Comparison of ENCODE assay signal across 18 cellular contexts in genomic region chr17:15742051-15742795, GRCh38. TPM values are rescaled to one million over a fixed set of nuclear protein-coding genes. Genes with fewer than 3 reads are reported as not detected.
DNase-seq lines count a peak whose midpoint lies in the region; ATAC-seq and TF ChIP-seq lines count a peak whose summit lies in the region.
"Had no signal": no experiment of that assay in that cellular context is flagged by ENCODE, and none has a peak within 500 bp of the region (broad histone marks: within the 10 kb centered on the region; RNA-seq: fewer than 3 reads in every experiment).

No MANE protein-coding gene starts in this region.

- no peak overlapping the region for H4K8ac ChIP-seq in neuronal stem cell (ENCODE audit: low read depth, low read length)

- no CpG with 5 or more reads among the region's 15 CpGs for WGBS in neuronal stem cell (ENCODE audit: extremely low coverage in 2 of 2, insufficient read length in 2 of 2, insufficient replicate concordance in 1 of 2), 2 donors

- peaks cover 5% of the 10 kb centered on the region for H3K4me1 Mint-ChIP-seq in T-helper 17 cell
- H3K4me1 Mint-ChIP-seq: CD4-positive, CD25-positive, alpha-beta regulatory T cell; CD8-positive, alpha-beta memory T cell had no signal

- H3K27me3 ChIP-seq in neuronal stem cell (ENCODE audit: control insufficient read depth in 3 of 3, insufficient read depth in 3 of 3, low read depth in 1 of 3, low read length in 3 of 3): no peaks in the 10 kb centered on the region
- H3K27me3 ChIP-seq in effector memory CD4-positive, alpha-beta T cell (replicated peaks; ENCODE audit: control insufficient read depth, insufficient read depth, low read length, poor library complexity, severe bottlenecking): no peaks in the 10 kb centered on the region
- H3K27me3 ChIP-seq: BE2C had no signal

- H3K9me3 ChIP-seq in neuronal stem cell (replicated peaks in 1 of 2; ENCODE audit: control insufficient read depth in 2 of 2, insufficient read depth in 1 of 2, low read depth in 1 of 2, low read length in 2 of 2) (no peaks in the 10 kb centered on the region), T-helper 17 cell (ENCODE audit: control insufficient read depth, low read length, poor library complexity, severe bottlenecking) (no peaks in the 10 kb centered on the region)
- no peaks in the 10 kb centered on the region for H3K9me3 ChIP-seq in effector memory CD4-positive, alpha-beta T cell (ENCODE audit: control insufficient read depth, low read length)
- H3K9me3 ChIP-seq: BE2C, Caco-2 had no signal

- H2BK12ac ChIP-seq in neuronal stem cell (ENCODE audit: low read length): no peak overlapping the region

- H2BK15ac ChIP-seq in neuronal stem cell (ENCODE audit: low read length): no peak overlapping the region

- H3K36me3 Mint-ChIP-seq in T-helper 17 cell (ENCODE audit: low read depth): no peaks in the 10 kb centered on the region
- H3K36me3 Mint-ChIP-seq: CD4-positive, CD25-positive, alpha-beta regulatory T cell; CD8-positive, alpha-beta memory T cell; IgD-negative memory B cell had no signal

- H2BK120ac ChIP-seq in neuronal stem cell (ENCODE audit: low read depth, low read length): peak overlapping the region; percentile 47

- H3K79me1 ChIP-seq in neuronal stem cell (ENCODE audit: low read depth, low read length): peaks cover 3% of the 10 kb centered on the region

- DNase-seq in GM13976 (ENCODE audit: low spot score) (peak; percentile 15), dermis blood vessel endothelial cell (peak; percentile 12), germinal center (ENCODE audit: low spot score) (peak; percentile 1), neuronal stem cell (ENCODE audit: low spot score) (no peak), COLO829 (ENCODE audit: low spot score) (no peak), ACHN (no peak), T-helper 17 cell (no peak)
- DNase-seq in effector memory CD4-positive, alpha-beta T cell: no peak
- DNase-seq: 8988T; BE2C; C1 segment of cervical spinal cord; Caco-2; CD4-positive, CD25-positive, alpha-beta regulatory T cell; CD8-positive, alpha-beta memory T cell; KBM-7 had no signal

- H2AK5ac ChIP-seq in neuronal stem cell (ENCODE audit: low read depth, low read length): no peak overlapping the region

- peak overlapping the region; percentile 60 for H3K9ac ChIP-seq in neuronal stem cell (ENCODE audit: low read depth, low read length, poor library complexity)

- no peak overlapping the region for H3K27ac ChIP-seq in neuronal stem cell (replicated peaks; ENCODE audit: low read length)
- no peak overlapping the region for H3K27ac ChIP-seq in effector memory CD4-positive, alpha-beta T cell (ENCODE audit: insufficient read depth, low read length, poor library complexity, severe bottlenecking)

- no peak overlapping the region for H3K4me2 ChIP-seq in neuronal stem cell (ENCODE audit: insufficient read depth, low read length, poor library complexity, severe bottlenecking)

- no peak overlapping the region for H3K4me3 ChIP-seq in neuronal stem cell (ENCODE audit: low read length in 2 of 2)
- no peak overlapping the region for H3K4me3 ChIP-seq in effector memory CD4-positive, alpha-beta T cell (ENCODE audit: insufficient read depth, low read depth, low read length, poor library complexity, severe bottlenecking)

- no peak overlapping the region for H3K23ac ChIP-seq in neuronal stem cell (ENCODE audit: low read depth, low read length, poor library complexity)

- ATAC-seq in T-helper 17 cell: no peak
- ATAC-seq: HCT116, HepG2 had no signal

- H4K91ac ChIP-seq in neuronal stem cell (ENCODE audit: low read depth, low read length, poor library complexity): no peak overlapping the region

- no peak overlapping the region for H2AFZ ChIP-seq in neuronal stem cell (ENCODE audit: low read length)

- peaks cover 22% of the 10 kb centered on the region for H3K27me3 Mint-ChIP-seq in T-helper 17 cell
- H3K27me3 Mint-ChIP-seq: IgD-negative memory B cell had no signal

- peaks cover 0 to 9% of the 10 kb centered on the region in 2 donors for H3K4me1 ChIP-seq in neuronal stem cell (ENCODE audit: control insufficient read depth in 2 of 2, insufficient read depth in 1 of 2, low read depth in 1 of 2, low read length in 2 of 2)
- H3K4me1 ChIP-seq in effector memory CD4-positive, alpha-beta T cell (ENCODE audit: control insufficient read depth, insufficient read depth, low read length, poor library complexity, severe bottlenecking): no peaks in the 10 kb centered on the region
- H3K4me1 ChIP-seq: BE2C, Caco-2 had no signal

- H3K27ac Mint-ChIP-seq in T-helper 17 cell: no peak overlapping the region
- H3K27ac Mint-ChIP-seq: CD4-positive, CD25-positive, alpha-beta regulatory T cell; CD8-positive, alpha-beta memory T cell; IgD-negative memory B cell had no signal

- peak overlapping the region; percentile 11 for H3K4ac ChIP-seq in neuronal stem cell (ENCODE audit: low read length)

- no peak overlapping the region for H3K4me3 Mint-ChIP-seq in T-helper 17 cell
- H3K4me3 Mint-ChIP-seq: CD4-positive, CD25-positive, alpha-beta regulatory T cell; CD8-positive, alpha-beta memory T cell had no signal

- in situ Hi-C loops in GM13976 (cut with MboI; ENCODE audit: low sequenced_read_pairs, unreplicated experiment): no loop called here
- in situ Hi-C loops in ACHN (cut with HindIII; ENCODE audit: low pct_ligation_motif_present, low pct_unique_long_range_greater_than_20kb, low sequenced_read_pairs): no loop called here

- peak overlapping the region; percentile 64 for H3K18ac ChIP-seq in neuronal stem cell (ENCODE audit: low read length)

- H3K14ac ChIP-seq in neuronal stem cell (ENCODE audit: low read length): no peak overlapping the region

- no peaks in the 10 kb centered on the region for H3K36me3 ChIP-seq in neuronal stem cell (replicated peaks in 1 of 2; ENCODE audit: control insufficient read depth in 2 of 2, insufficient read depth in 2 of 2, low read length in 2 of 2)
- H3K36me3 ChIP-seq in effector memory CD4-positive, alpha-beta T cell (ENCODE audit: control insufficient read depth, insufficient read depth, low read length): no peaks in the 10 kb centered on the region
- H3K36me3 ChIP-seq: BE2C had no signal

- H2BK5ac ChIP-seq in neuronal stem cell (ENCODE audit: low read length): no peak overlapping the region

- no peak for TF ChIP-seq CTCF in GM13976 (IDR thresholded peaks at IDR 0.05; ENCODE audit: borderline replicate concordance, control extremely low read depth, extremely low read depth, insufficient read depth, missing control alignments)

RNA-seq across cellular contexts. Expression of gene TBC1D26, which starts 10.1 kb away (rescaled TPM):
- total RNA-seq in dermis blood vessel endothelial cell (not detected in 2 replicates), T-helper 17 cell (not detected)
- polyA plus RNA-seq in neuronal stem cell (2013, experiment 1 of 2): 5.1 TPM
- polyA plus RNA-seq in neuronal stem cell (2013, experiment 2 of 2): 5.9 TPM
- total RNA-seq: Caco-2, HepG2 had no signal
- polyA plus RNA-seq: CD4-positive, CD25-positive, alpha-beta regulatory T cell; IgD-negative memory B cell had no signal

RNA-seq across cellular contexts. Expression of gene ZNF286A, which starts 42.7 kb away (rescaled TPM):
- total RNA-seq in dermis blood vessel endothelial cell (44.9 and 48.8 TPM in 2 replicates), T-helper 17 cell (10 to 100 TPM; 14.9 to 19.6 TPM)
- 56.8 TPM for polyA plus RNA-seq in neuronal stem cell (2013, experiment 1 of 2)
- polyA plus RNA-seq in neuronal stem cell (2013, experiment 2 of 2): 60.3 TPM

RNA-seq across cellular contexts. Expression of gene TRIM16, which starts 58.1 kb away (rescaled TPM):
- total RNA-seq in dermis blood vessel endothelial cell (84.9 and 116 TPM in 2 replicates), T-helper 17 cell (1 to 10 TPM; 5.2 to 7.8 TPM)
- polyA plus RNA-seq in neuronal stem cell (2013, experiment 1 of 2): 27.0 TPM
- polyA plus RNA-seq in neuronal stem cell (2013, experiment 2 of 2): 25.9 TPM

Comparison
In these comparisons a context has a peak if more than half of its experiments do, and no peak if none do; other contexts are left out.
1. DNase-seq: peak in GM13976 (single experiment), dermis blood vessel endothelial cell (single experiment) and germinal center (single experiment); none in neuronal stem cell (single experiment), COLO829 (single experiment), ACHN (single experiment), effector memory CD4-positive, alpha-beta T cell (0 of 3) and T-helper 17 cell (0 of 3).